Comparison of ENCODE assay signal across 8 cellular contexts in genomic region chr2:72973566-72974435, GRCh38. TPM values are rescaled to one million over a fixed set of nuclear protein-coding genes. Genes with fewer than 3 reads are reported as not detected.
DNase-seq lines count a peak whose midpoint lies in the region; ATAC-seq and TF ChIP-seq lines count a peak whose summit lies in the region.

No MANE protein-coding gene starts in this region.

- DNase-seq in COLO668 (lab: John Stamatoyannopoulos, UW; ENCODE audit: unreplicated experiment): peak; percentile 38
- DNase-seq in GM19238 (ENCODE audit: insufficient read length, low spot score): peak; percentile 74
- peak; percentile 45 to 86 for DNase-seq in NCI-H526 (lab: John Stamatoyannopoulos, UW)
- DNase-seq in activated T-cell treated with anti-CD3 and anti-CD28 coated beads, Interleukin-2, amount 50 U/mL, for 1 hour: peak; percentile 37
- DNase-seq in foreskin keratinocyte: peak in 1 of 2 donors; percentile 32
- peak; percentile 34 for DNase-seq in pons (ENCODE audit: low spot score)

- H3K27me3 ChIP-seq in foreskin keratinocyte: no peaks in the 10 kb centered on the region

- peak; percentile 86 for TF ChIP-seq CTCF in foreskin keratinocyte (conservative IDR thresholded peaks at IDR 0.05)

- no peak overlapping the region for H3K27ac ChIP-seq in foreskin keratinocyte

- no peaks in the 10 kb centered on the region for H3K4me1 ChIP-seq in foreskin keratinocyte

- ATAC-seq in HG03280 (IDR thresholded peaks at IDR 0.05; ENCODE audit: unreplicated experiment) (peak; percentile 84), foreskin keratinocyte (peak; percentile 82), GM18517 (IDR thresholded peaks at IDR 0.05; ENCODE audit: unreplicated experiment) (no peak)

RNA-seq across cellular contexts. Expression of gene EMX1, which starts 56.5 kb away (rescaled TPM):
- not detected in 2 replicates for total RNA-seq in foreskin keratinocyte
- polyA plus RNA-seq in foreskin keratinocyte: not detected in 2 replicates
